ENCODE assay signal across 11 cellular contexts in genomic region chr13:46555722-46556121, GRCh38. TPM values are rescaled to one million over a fixed set of nuclear protein-coding genes. Genes with fewer than 3 reads are reported as not detected.
DNase-seq lines count a peak whose midpoint lies in the region; ATAC-seq and TF ChIP-seq lines count a peak whose summit lies in the region.
"Had no signal": no experiment of that assay in that cellular context is flagged by ENCODE, and none has a peak within 500 bp of the region (broad histone marks: within the 10 kb centered on the region; RNA-seq: fewer than 3 reads in every experiment).

No MANE protein-coding gene starts in this region.

- intact Hi-C loops in CD4-positive, alpha-beta T cell (cut with DNase I, micrococcal nuclease), result loop anchor here (2.0 to 10.0 kb wide), 4 partner anchors 37 to 1641 kb away; partner anchors contain the start of gene ESD (in 1 of the 2)

- H3K4me2 ChIP-seq in neural progenitor cell, result no peak overlapping the region

- no peak overlapping the region for H2AFZ ChIP-seq in neural progenitor cell (replicated peaks)

- peak overlapping the region; percentile 89 for H3K27ac Mint-ChIP-seq in CD4-positive, alpha-beta T cell
- H3K27ac Mint-ChIP-seq in chondrocyte (ENCODE audit: unreplicated experiment) (no peak overlapping the region), neural progenitor cell (no peak overlapping the region)

- CTCF ChIA-PET in CD4-positive, alpha-beta T cell (lab: Charles Lee), result interaction anchor here (2.0 kb wide), 1 partner anchor 166 kb away, joined by 4 read pairs; no protein-coding TSS in a partner anchor

- peak overlapping the region; percentile 97 for H3K4me3 Mint-ChIP-seq in CD4-positive, alpha-beta T cell
- H3K4me3 Mint-ChIP-seq in chondrocyte (ENCODE audit: unreplicated experiment), result peak overlapping the region; percentile 92
- H3K4me3 Mint-ChIP-seq in neural progenitor cell, result peak overlapping the region; percentile 94

- no peak for TF ChIP-seq CTCF in CD4-positive, alpha-beta T cell (IDR thresholded peaks at IDR 0.05)
- TF ChIP-seq CTCF in chondrocyte (IDR thresholded peaks at IDR 0.05) (no peak), neural progenitor cell (IDR thresholded peaks at IDR 0.05) (no peak)

- peak overlapping the region; percentile 24 for H3K27ac ChIP-seq in CD4-positive, alpha-beta T cell (ENCODE audit: low read depth, low read length)
- H3K27ac ChIP-seq in neural progenitor cell, result no peak overlapping the region

- H3K27me3 ChIP-seq in CD4-positive, alpha-beta T cell (ENCODE audit: control insufficient read depth, insufficient read depth, low read length), result peaks cover 3% of the 10 kb centered on the region
- peaks cover 45% of the 10 kb centered on the region for H3K27me3 ChIP-seq in neural progenitor cell
- H3K27me3 ChIP-seq: Peyer's patch had no signal

- no peaks in the 10 kb centered on the region for H3K4me1 ChIP-seq in neural progenitor cell

- peaks cover 62% of the 10 kb centered on the region for H3K4me1 Mint-ChIP-seq in CD4-positive, alpha-beta T cell (ENCODE audit: low read depth)
- H3K4me1 Mint-ChIP-seq in chondrocyte (ENCODE audit: low read depth) (peaks cover 39% of the 10 kb centered on the region), neural progenitor cell (peaks cover 25% of the 10 kb centered on the region)

- no peak overlapping the region for H3K4me3 ChIP-seq in neural progenitor cell

- H3K9me3 Mint-ChIP-seq in CD4-positive, alpha-beta T cell, result no peaks in the 10 kb centered on the region
- no peaks in the 10 kb centered on the region for H3K9me3 Mint-ChIP-seq in chondrocyte (ENCODE audit: low read depth)
- H3K9me3 Mint-ChIP-seq in neural progenitor cell, result no peaks in the 10 kb centered on the region

- H3K36me3 Mint-ChIP-seq in CD4-positive, alpha-beta T cell (ENCODE audit: low read depth), result peaks cover 6% of the 10 kb centered on the region
- no peaks in the 10 kb centered on the region for H3K36me3 Mint-ChIP-seq in chondrocyte (ENCODE audit: low read depth)
- no peaks in the 10 kb centered on the region for H3K36me3 Mint-ChIP-seq in neural progenitor cell

- H3K27me3 Mint-ChIP-seq in CD4-positive, alpha-beta T cell, result no peaks in the 10 kb centered on the region
- H3K27me3 Mint-ChIP-seq in chondrocyte (ENCODE audit: low read depth) (no peaks in the 10 kb centered on the region), neural progenitor cell (ENCODE audit: insufficient read depth, low read depth) (peaks cover 15% of the 10 kb centered on the region)

- POLR2A ChIA-PET in CD4-positive, alpha-beta T cell (lab: Charles Lee), result interaction anchor here (0.8 to 1.4 kb wide), 5 partner anchors 28 to 241 kb away, joined by 3 to 4 read pairs (median 3); partner anchors contain the start of gene ESD

- H3K9me3 ChIP-seq in CD4-positive, alpha-beta T cell (ENCODE audit: control insufficient read depth, low read length), result no peaks in the 10 kb centered on the region
- no peaks in the 10 kb centered on the region for H3K9me3 ChIP-seq in neural progenitor cell (ENCODE audit: low read depth)
- H3K9me3 ChIP-seq: Peyer's patch had no signal

- peaks cover 3% of the 10 kb centered on the region for H3K79me2 ChIP-seq in neural progenitor cell (ENCODE audit: low read depth)

- no peak overlapping the region for H3K9ac ChIP-seq in neural progenitor cell

- DNase-seq in CD4-positive, alpha-beta T cell, result no peak
- DNase-seq in NCI-H526 (lab: John Stamatoyannopoulos, UW) (peak; percentile 63 to 73), chondrocyte (ENCODE audit: low spot score) (no peak), neural progenitor cell (ENCODE audit: low spot score) (no peak), OCI-M2 (lab: John Stamatoyannopoulos, UW; ENCODE audit: unreplicated experiment) (no peak), cerebellar nuclear complex (lab: John Stamatoyannopoulos, UW) (no peak)
- DNase-seq: hippocampal formation, NCI-H2081 had no signal

- H3K36me3 ChIP-seq in neural progenitor cell, result no peaks in the 10 kb centered on the region
- H3K36me3 ChIP-seq: Peyer's patch had no signal

- ATAC-seq in CD4-positive, alpha-beta T cell (ENCODE audit: poor library complexity), result no peak
- ATAC-seq in HG03469 (IDR thresholded peaks at IDR 0.05; ENCODE audit: unreplicated experiment), result no peak
- ATAC-seq in HG03039 (IDR thresholded peaks at IDR 0.05; ENCODE audit: unreplicated experiment), result no peak

- peaks cover 9% of the 10 kb centered on the region for H3F3A ChIP-seq in neural progenitor cell (ENCODE audit: low read depth)

- H4K20me1 ChIP-seq in neural progenitor cell (ENCODE audit: low read depth), result no peaks in the 10 kb centered on the region

RNA-seq across cellular contexts. Expression of gene LRCH1, which starts 2.8 kb away (rescaled TPM):
- total RNA-seq in CD4-positive, alpha-beta T cell, result 10 to 100 TPM; 13.4 to 14.7 TPM
- total RNA-seq in chondrocyte (14.0 to 14.4 TPM (median 14.1 TPM) in 3 replicates), neural progenitor cell (ENCODE audit: low replicate concordance) (2.9 and 3.3 TPM in 2 replicates)

Comparison
In these comparisons a context has a peak if more than half of its experiments do, and no peak if none do; other contexts are left out.
1. DNase-seq: peak in NCI-H526 (2 of 2); none in CD4-positive, alpha-beta T cell (0 of 10), chondrocyte (single experiment), neural progenitor cell (single experiment), OCI-M2 (single experiment) and cerebellar nuclear complex (0 of 2).
2. Peak in every context shown above with its lines, with median percentiles within 50 percentile points of each other: H3K4me3 Mint-ChIP-seq.